Comparison of ENCODE assay signal across 24 cellular contexts in the genomic region with DNA sequence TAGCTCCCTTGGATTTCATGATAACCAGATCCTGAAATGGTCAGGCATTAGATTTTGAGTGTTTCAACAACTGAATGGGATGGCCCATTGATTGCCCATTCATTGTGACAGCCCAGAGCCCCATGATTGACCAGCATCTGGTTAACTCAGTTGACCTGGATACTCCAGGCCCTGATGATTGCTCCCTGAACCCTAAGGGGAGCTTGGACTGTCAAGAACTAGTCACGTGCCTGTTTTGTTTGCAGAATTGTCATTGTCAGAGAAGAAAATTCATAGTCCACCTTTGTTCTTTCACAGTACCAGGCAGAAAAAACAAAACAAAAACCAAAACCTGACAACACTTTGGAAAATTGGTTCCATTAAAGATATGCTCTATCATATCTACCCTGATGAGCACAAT.
"Had no signal": no experiment of that assay in that cellular context is flagged by ENCODE, and none has a peak within 500 bp of the region (broad histone marks: within the 10 kb centered on the region; RNA-seq: fewer than 3 reads in every experiment).

No MANE protein-coding gene starts in this region.

- H3K27me3 ChIP-seq: pancreas, sigmoid colon, spleen, suprapubic skin, tibial artery, upper lobe of right lung had no signal

- ATAC-seq: left ventricle myocardium superior; lower lobe of right lung; naive thymus-derived CD8-positive, alpha-beta T cell; pancreas; right cardiac atrium; stimulated activated effector memory CD8-positive, alpha-beta T cell treated with anti-CD3 and anti-CD28 coated beads, Interleukin-12 subunit alpha, Interleukin-12 subunit beta, amount 100 ng/mL, for 72 hours; upper lobe of right lung had no signal

- DNase-seq: islet precursor cell; left ventricle myocardium superior; lower lobe of right lung; mammary epithelial cell; mesenchymal stem cell; naive thymus-derived CD8-positive, alpha-beta T cell; nucleus accumbens; pancreas; posterior cingulate gyrus; retina; right cardiac atrium; sigmoid colon; small intestine; spleen; stimulated activated CD4-positive, alpha-beta T cell treated with anti-CD3 and anti-CD28 coated beads, Interleukin-4, amount 100 ng/mL, for 24 hours; stimulated activated naive CD4-positive, alpha-beta T cell; tibial artery; trophoblast cell; upper lobe of right lung had no signal

- H3K4me3 ChIP-seq: lower lobe of right lung, pancreas, prostate gland, sigmoid colon, spleen, suprapubic skin, thoracic aorta, tibial artery, upper lobe of right lung had no signal

- H3K4me1 ChIP-seq: lower lobe of right lung, pancreas, prostate gland, sigmoid colon, spleen, suprapubic skin, tibial artery, upper lobe of right lung had no signal

- FAIRE-seq: pancreas, small intestine, urothelium cell line had no signal

- H3K9me3 ChIP-seq: lower lobe of right lung, pancreas, prostate gland, suprapubic skin, thoracic aorta, tibial artery, upper lobe of right lung had no signal

- H3K27ac ChIP-seq: lower lobe of right lung, pancreas, prostate gland, sigmoid colon, spleen, suprapubic skin, thoracic aorta, tibial artery, upper lobe of right lung had no signal

- H3K36me3 ChIP-seq: lower lobe of right lung, pancreas, prostate gland, sigmoid colon, spleen, suprapubic skin, thoracic aorta, tibial artery, upper lobe of right lung had no signal
